28 cellular contexts compared by ENCODE assay signal in genomic region chr1:3403011-3403345, GRCh38. TPM values are rescaled to one million over a fixed set of nuclear protein-coding genes. Genes with fewer than 3 reads are reported as not detected.
"Had no signal": no experiment of that assay in that cellular context is flagged by ENCODE, and none has a peak within 500 bp of the region (broad histone marks: within the 10 kb centered on the region; RNA-seq: fewer than 3 reads in every experiment).

No MANE protein-coding gene starts in this region.

- H3K36me3 Mint-ChIP-seq: activated naive CD8-positive, alpha-beta T cell treated with anti-CD3 and anti-CD28 coated beads, Interleukin-2, amount 10 ng/mL, durations not matched to agents 7 days and 5 days; memory B cell; naive thymus-derived CD4-positive, alpha-beta T cell; stimulated activated naive B cell treated with anti-CD40 and anti-IgM and Interleukin-4, amounts not matched to agents 10 μg/mL and 1 μg/mL and 100 μg/mL, for 72 hours had no signal

- H3K27ac ChIP-seq: breast epithelium, foreskin keratinocyte, pancreas, prostate gland, sigmoid colon, stomach, suprapubic skin, transverse colon had no signal

- H3K4me1 ChIP-seq: breast epithelium, foreskin keratinocyte, pancreas had no signal

- ATAC-seq: esophagus mucosa; foreskin keratinocyte; naive thymus-derived CD4-positive, alpha-beta T cell; stimulated activated naive B cell treated with anti-CD40 and anti-IgM and Interleukin-4, amounts not matched to agents 10 μg/mL and 1 μg/mL and 100 μg/mL, for 72 hours had no signal

- H3K36me3 ChIP-seq: breast epithelium, prostate gland, sigmoid colon, suprapubic skin, transverse colon had no signal

- H3K9me3 ChIP-seq: breast epithelium, heart right ventricle, pancreas, prostate gland, sigmoid colon, stomach, suprapubic skin, transverse colon had no signal

- H3K4me3 ChIP-seq: breast epithelium, heart right ventricle, pancreas, prostate gland, sigmoid colon, stomach, suprapubic skin, transverse colon had no signal

- H3K4me3 Mint-ChIP-seq: activated naive CD8-positive, alpha-beta T cell treated with anti-CD3 and anti-CD28 coated beads, Interleukin-2, amount 10 ng/mL, durations not matched to agents 7 days and 5 days; dendritic cell treated with granulocyte-macrophage colony-stimulating factor and Interleukin-4, amounts not matched to agents 40 ng/mL and 50 ng/mL, for 4 days; endodermal cell; memory B cell; naive thymus-derived CD4-positive, alpha-beta T cell; stimulated activated naive B cell treated with anti-CD40 and anti-IgM and Interleukin-4, amounts not matched to agents 10 μg/mL and 1 μg/mL and 100 μg/mL, for 72 hours; T-helper 2 cell treated with Interferon-gamma antibody and Interleukin-4, amounts not matched to agents 5 μg/mL and 100 μg/mL, for 36 hours had no signal

- H3K27ac Mint-ChIP-seq: activated naive CD8-positive, alpha-beta T cell treated with anti-CD3 and anti-CD28 coated beads, Interleukin-2, amount 10 ng/mL, durations not matched to agents 7 days and 5 days; dendritic cell treated with granulocyte-macrophage colony-stimulating factor and Interleukin-4, amounts not matched to agents 40 ng/mL and 50 ng/mL, for 4 days; endodermal cell; memory B cell; naive thymus-derived CD4-positive, alpha-beta T cell; stimulated activated naive B cell treated with anti-CD40 and anti-IgM and Interleukin-4, amounts not matched to agents 10 μg/mL and 1 μg/mL and 100 μg/mL, for 72 hours; T-helper 2 cell treated with Interferon-gamma antibody and Interleukin-4, amounts not matched to agents 5 μg/mL and 100 μg/mL, for 36 hours had no signal

- H3K27me3 ChIP-seq: heart right ventricle, pancreas had no signal

- DNase-seq: activated CD4-positive, alpha-beta T cell treated with anti-CD3 and anti-CD28 coated beads for 4 hours; activated CD4-positive, alpha-beta T cell treated with anti-CD3 and anti-CD28 coated beads, Interleukin-2, amount 50 U/mL, for 4 hours; activated effector memory CD4-positive, alpha-beta T cell treated with Interleukin-2 at 50 U/mL for 16 hours; activated naive CD4-positive, alpha-beta T cell treated with Interleukin-2 at 50 U/mL for 16 hours; activated naive CD8-positive, alpha-beta T cell treated with anti-CD3 and anti-CD28 coated beads, Interleukin-2, amount 10 ng/mL, durations not matched to agents 7 days and 5 days; activated T-cell treated with anti-CD3 and anti-CD28 coated beads for 4 hours; amniotic stem cell; central memory CD4-positive, alpha-beta T cell; foreskin keratinocyte; heart right ventricle; midbrain; naive thymus-derived CD4-positive, alpha-beta T cell; nucleus accumbens; sigmoid colon; small intestine; stimulated activated CD4-positive, alpha-beta T cell treated with anti-CD3 and anti-CD28 coated beads, Interleukin-2, amount 100 ng/mL, for 24 hours; stimulated activated naive B cell treated with anti-CD40 and anti-IgM and Interleukin-4, amounts not matched to agents 10 μg/mL and 1 μg/mL and 100 μg/mL, for 72 hours; stomach; transverse colon had no signal

- H3K9me3 Mint-ChIP-seq: activated naive CD8-positive, alpha-beta T cell treated with anti-CD3 and anti-CD28 coated beads, Interleukin-2, amount 10 ng/mL, durations not matched to agents 7 days and 5 days; dendritic cell treated with granulocyte-macrophage colony-stimulating factor and Interleukin-4, amounts not matched to agents 40 ng/mL and 50 ng/mL, for 4 days; endodermal cell; memory B cell; stimulated activated naive B cell treated with anti-CD40 and anti-IgM and Interleukin-4, amounts not matched to agents 10 μg/mL and 1 μg/mL and 100 μg/mL, for 72 hours; T-helper 2 cell treated with Interferon-gamma antibody and Interleukin-4, amounts not matched to agents 5 μg/mL and 100 μg/mL, for 36 hours had no signal

- H3K4me1 Mint-ChIP-seq: activated naive CD8-positive, alpha-beta T cell treated with anti-CD3 and anti-CD28 coated beads, Interleukin-2, amount 10 ng/mL, durations not matched to agents 7 days and 5 days; memory B cell; stimulated activated naive B cell treated with anti-CD40 and anti-IgM and Interleukin-4, amounts not matched to agents 10 μg/mL and 1 μg/mL and 100 μg/mL, for 72 hours had no signal

RNA-seq across cellular contexts. Expression of gene ARHGEF16, which starts 51.5 kb away (rescaled TPM):
- total RNA-seq: activated naive CD8-positive, alpha-beta T cell treated with anti-CD3 and anti-CD28 coated beads, Interleukin-2, amount 10 ng/mL, durations not matched to agents 7 days and 5 days had no signal
